In the genomic region with DNA sequence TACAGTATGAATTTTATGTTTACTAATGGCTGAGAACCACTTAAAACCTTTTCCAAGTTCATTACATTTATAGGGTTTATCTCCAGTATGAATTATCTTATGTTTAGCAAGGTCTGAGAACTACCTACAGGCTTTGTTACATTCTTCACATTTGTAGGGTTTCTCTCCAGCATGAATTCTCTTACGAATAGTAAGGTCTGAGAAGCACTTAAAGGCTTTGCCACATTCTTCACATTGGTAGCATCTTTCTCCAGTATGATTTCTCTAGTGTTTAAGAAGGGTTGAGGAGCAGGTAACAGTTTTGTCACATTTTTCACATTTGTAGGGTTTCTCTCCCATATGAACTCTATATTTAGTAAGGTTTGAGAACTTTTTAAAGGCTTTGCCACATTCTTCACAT, we compare ENCODE assay signal across 26 cellular contexts.
"Had no signal": no experiment of that assay in that cellular context is flagged by ENCODE, and none has a peak within 500 bp of the region (broad histone marks: within the 10 kb centered on the region; RNA-seq: fewer than 3 reads in every experiment).

No MANE protein-coding gene starts in this region.

- H3K9me3 ChIP-seq: suprapubic skin, testis, thyroid gland, uterus, vagina had no signal

- DNase-seq: stimulated activated CD4-positive, alpha-beta T cell treated with anti-CD3 and anti-CD28 coated beads, Interleukin-2, amount 100 ng/mL, for 48 hours; stimulated activated CD4-positive, alpha-beta T cell treated with anti-CD3 and anti-CD28 coated beads, Interleukin-4, amount 100 ng/mL, for 1 hour; stimulated activated CD4-positive, alpha-beta T cell treated with anti-CD3 and anti-CD28 coated beads, Interleukin-4, amount 100 ng/mL, for 24 hours; stimulated activated CD4-positive, alpha-beta T cell treated with anti-CD3 and anti-CD28 coated beads, Interleukin-4, amount 100 ng/mL, for 4 hours; stimulated activated CD8-positive, alpha-beta memory T cell treated with anti-CD3 and anti-CD28 coated beads, Interleukin-4, amount 100 ng/mL, for 48 hours; stimulated activated naive B cell treated with anti-CD40 and anti-IgM and Interleukin-4, amounts not matched to agents 10 μg/mL and 1 μg/mL and 100 μg/mL, for 72 hours; stimulated activated naive CD4-positive, alpha-beta T cell; stimulated activated naive CD4-positive, alpha-beta T cell treated with Interleukin-2 at 50 U/mL for 16 hours; stimulated activated naive CD8-positive, alpha-beta T cell treated with anti-CD3 and anti-CD28 coated beads, Interleukin-15, amount 100 ng/mL, for 72 hours; stimulated activated naive CD8-positive, alpha-beta T cell treated with anti-CD3 and anti-CD28 coated beads, Interleukin-15, Interleukin-2, amounts not matched to agents 100 U/mL and 50 U/mL, for 24 hours; stomach; substantia nigra; testis; thyroid gland; tibial artery; transverse colon; upper lobe of left lung; upper lobe of right lung; uterus had no signal

- FAIRE-seq: urothelium cell line had no signal

- H3K4me1 ChIP-seq: stomach, suprapubic skin, testis, thyroid gland, tibial artery, tibial nerve, transverse colon, upper lobe of left lung, upper lobe of right lung, uterus, vagina had no signal

- H3K27me3 ChIP-seq: stomach, suprapubic skin, testis, thyroid gland, tibial artery, tibial nerve, transverse colon, upper lobe of left lung, upper lobe of right lung, uterus, vagina had no signal

- H3K4me3 ChIP-seq: stomach, suprapubic skin, testis, thoracic aorta, thyroid gland, tibial artery, tibial nerve, transverse colon, upper lobe of left lung, upper lobe of right lung, uterus, vagina had no signal

- H3K27ac ChIP-seq: stomach, suprapubic skin, testis, thoracic aorta, thyroid gland, tibial artery, tibial nerve, transverse colon, upper lobe of left lung, upper lobe of right lung, uterus, vagina had no signal

- H3K36me3 ChIP-seq: stomach, suprapubic skin, thoracic aorta, thyroid gland, tibial artery, tibial nerve, transverse colon, upper lobe of left lung, upper lobe of right lung, uterus, vagina had no signal

- ATAC-seq: stimulated activated effector memory CD8-positive, alpha-beta T cell treated with anti-CD3 and anti-CD28 coated beads, Interleukin-12 subunit alpha, Interleukin-12 subunit beta, amount 100 ng/mL, for 72 hours; stimulated activated memory B cell treated with anti-CD40 and anti-IgM and Interleukin-4, amounts not matched to agents 10 μg/mL and 1 μg/mL and 100 μg/mL, for 72 hours; stimulated activated naive B cell treated with anti-CD40 and anti-IgM and Interleukin-4, amounts not matched to agents 10 μg/mL and 1 μg/mL and 100 μg/mL, for 72 hours; stimulated activated naive CD8-positive, alpha-beta T cell treated with anti-CD3 and anti-CD28 coated beads, Interleukin-15, amount 100 ng/mL, for 72 hours; stimulated activated naive CD8-positive, alpha-beta T cell treated with anti-CD3 and anti-CD28 coated beads, Interleukin-15, Interleukin-2, amounts not matched to agents 100 U/mL and 50 U/mL, for 24 hours; upper lobe of right lung had no signal
